ENCODE assay signal across 9 cellular contexts in genomic region chr7:74449809-74450397, GRCh38. TPM values are rescaled to one million over a fixed set of nuclear protein-coding genes. Genes with fewer than 3 reads are reported as not detected.
A peak's percentile ranks its signal among the peaks of the same experiment; 100 is the strongest.
DNase-seq lines count a peak whose midpoint lies in the region; ATAC-seq, FAIRE-seq and TF ChIP-seq lines count a peak whose summit lies in the region.
"Had no signal": no experiment of that assay in that cellular context is flagged by ENCODE, and none has a peak within 500 bp of the region (broad histone marks: within the 10 kb centered on the region; RNA-seq: fewer than 3 reads in every experiment).

No MANE protein-coding gene starts in this region.

- DNase-seq in Ammon's horn (ENCODE audit: low spot score) (peak; percentile 62), H9 (peak; percentile 91), RKO (ENCODE audit: low spot score) (peak; percentile 60), frontal cortex (ENCODE audit: low spot score in 2 of 2) (peak; percentile 63 to 68), trophoblast cell (peak; percentile 29 to 77), aorta (peak in 1 of 2 donors; percentile 55)
- peak; percentile 26 to 45 for DNase-seq in activated T-helper 1 cell treated with anti-CD3 and anti-CD28 coated beads, Interleukin-2, amount 50 U/mL, for 16 hours (ENCODE audit: low read depth in 1 of 2, low spot score in 1 of 2)

- H3K36me3 ChIP-seq in trophoblast cell (ENCODE audit: control insufficient read depth in 1 of 2, insufficient read depth in 2 of 2, low read length in 2 of 2), result no peaks in the 10 kb centered on the region
- no peaks in the 10 kb centered on the region for H3K36me3 ChIP-seq in aorta (ENCODE audit: control insufficient read depth in 1 of 2, insufficient read depth in 2 of 2, low read length in 1 of 2)

- H3K36me3 Mint-ChIP-seq in H9 (ENCODE audit: insufficient read depth in 1 of 3, low read depth in 3 of 3), result no peaks in the 10 kb centered on the region; a peak in 1 of 7 replicates

- H2BK12ac ChIP-seq in H9 (ENCODE audit: insufficient read length, low read depth, low read length) (no peak overlapping the region), trophoblast cell (ENCODE audit: low read length) (no peak overlapping the region)

- no peak for FAIRE-seq in frontal cortex (lab: Jason Lieb, UNC)

- H3K4me3 ChIP-seq in trophoblast cell (ENCODE audit: low read depth, low read length) (no peak overlapping the region), aorta (ENCODE audit: low read length in 2 of 2) (no peak overlapping the region)

- no peak overlapping the region for H3K14ac ChIP-seq in H9 (ENCODE audit: insufficient read depth, low read length)
- no peak overlapping the region for H3K14ac ChIP-seq in trophoblast cell (ENCODE audit: low read length)

- H3K4me2 ChIP-seq in H9 (ENCODE audit: insufficient read depth, insufficient read length, low read length), result no peak overlapping the region
- no peak overlapping the region for H3K4me2 ChIP-seq in trophoblast cell (ENCODE audit: low read length)

- H3K18ac ChIP-seq in H9 (ENCODE audit: insufficient read length, low read depth, low read length) (no peak overlapping the region), trophoblast cell (ENCODE audit: low read length) (no peak overlapping the region)

- H3K23ac ChIP-seq in H9 (ENCODE audit: insufficient read length, low read depth, low read length) (no peak overlapping the region), trophoblast cell (ENCODE audit: low read length) (no peak overlapping the region)

- H3K27me3 Mint-ChIP-seq in H9 (ENCODE audit: low read depth), result peaks cover 3% of the 10 kb centered on the region
- H3K27me3 Mint-ChIP-seq: stimulated activated naive CD8-positive, alpha-beta T cell treated with anti-CD3 and anti-CD28 coated beads, Interleukin-15, Interleukin-2, amounts not matched to agents 100 ng/mL and 50 ng/mL, for 24 hours had no signal

- H3K27me3 ChIP-seq in H9 (ENCODE audit: insufficient read depth, low read length) (no peaks in the 10 kb centered on the region), trophoblast cell (ENCODE audit: insufficient read depth, low read length) (no peaks in the 10 kb centered on the region), aorta (ENCODE audit: control insufficient read depth in 1 of 2, insufficient read depth in 2 of 2, low read length in 1 of 2) (no peaks in the 10 kb centered on the region)

- H3K79me2 ChIP-seq in H9 (ENCODE audit: insufficient read depth, low read length), result no peaks in the 10 kb centered on the region; the same call in 1 of the 2 replicates
- peaks cover 6% of the 10 kb centered on the region for H3K79me2 ChIP-seq in trophoblast cell (ENCODE audit: control insufficient read depth, insufficient read depth, low read length, poor library complexity)

- H3K27ac Mint-ChIP-seq in H9, result no peak overlapping the region; a peak in 2 of 7 replicates
- H3K27ac Mint-ChIP-seq: stimulated activated naive CD8-positive, alpha-beta T cell treated with anti-CD3 and anti-CD28 coated beads, Interleukin-15, Interleukin-2, amounts not matched to agents 100 ng/mL and 50 ng/mL, for 24 hours had no signal

- no peak overlapping the region for H4K91ac ChIP-seq in H9 (ENCODE audit: insufficient read length, low read depth, low read length)
- H4K91ac ChIP-seq in trophoblast cell (ENCODE audit: low read depth, low read length), result no peak overlapping the region

- H2BK5ac ChIP-seq in H9 (ENCODE audit: insufficient read length, low read length) (no peak overlapping the region), trophoblast cell (ENCODE audit: low read depth, low read length, poor library complexity) (no peak overlapping the region)

- intact Hi-C loops in aorta (cut with DNase I), result loop anchor here (5.0 to 10.0 kb wide), 4 partner anchors 55 to 125 kb away; no protein-coding TSS in a partner anchor

- H3K9me3 Mint-ChIP-seq in H9, result peaks cover 0 to 6% of the 10 kb centered on the region in 2 experiments; a peak in 3 of 5 replicates
- H3K9me3 Mint-ChIP-seq: stimulated activated naive CD8-positive, alpha-beta T cell treated with anti-CD3 and anti-CD28 coated beads, Interleukin-15, Interleukin-2, amounts not matched to agents 100 ng/mL and 50 ng/mL, for 24 hours had no signal

- H3T11ph ChIP-seq in H9 (ENCODE audit: low read length), result no peak overlapping the region

- no peak overlapping the region for H2BK120ac ChIP-seq in H9 (ENCODE audit: low read depth, low read length, poor library complexity, severe bottlenecking)
- no peak overlapping the region for H2BK120ac ChIP-seq in trophoblast cell (ENCODE audit: insufficient read depth, low read length, poor library complexity)

- H4K12ac ChIP-seq in trophoblast cell (ENCODE audit: low read depth, low read length), result no peak overlapping the region

- no peak overlapping the region for H3K9ac ChIP-seq in H9 (ENCODE audit: extremely low read depth, insufficient read length, low read length)
- no peak overlapping the region for H3K9ac ChIP-seq in trophoblast cell (ENCODE audit: low read length)

- ATAC-seq in aorta (ENCODE audit: low FRiP score) (peak; percentile 49), HG03025 (IDR thresholded peaks at IDR 0.05; ENCODE audit: low FRiP score, unreplicated experiment) (no peak)

- H3K4ac ChIP-seq in H9 (ENCODE audit: low read depth, low read length) (no peak overlapping the region), trophoblast cell (ENCODE audit: low read depth, low read length) (no peak overlapping the region)

- H3K4me1 Mint-ChIP-seq in H9, result peaks cover 7% of the 10 kb centered on the region in 2 experiments

- H2AK5ac ChIP-seq in H9 (ENCODE audit: insufficient read length, low read length) (no peak overlapping the region), trophoblast cell (ENCODE audit: low read length) (no peak overlapping the region)

- WGBS in H9 (ENCODE audit: extremely low coverage, insufficient read length, low lambda C conversion rate), result no CpG with 5 or more reads among the region's 15 CpGs
- WGBS in trophoblast cell (ENCODE audit: extremely low coverage, insufficient coverage, insufficient read length), result no CpG with 5 or more reads among the region's 15 CpGs
- 79 to 80% methylated on average over 15 of the region's 15 CpGs for WGBS in aorta, 2 donors

- no peak overlapping the region for H2BK15ac ChIP-seq in H9 (ENCODE audit: low read depth, low read length)

- H4K8ac ChIP-seq in H9 (replicated peaks; ENCODE audit: insufficient read length, low read depth, low read length), result no peak overlapping the region
- H4K8ac ChIP-seq in trophoblast cell (ENCODE audit: low read depth, low read length), result no peak overlapping the region

- peak; percentile 93 for TF ChIP-seq CTCF in H9 (conservative IDR thresholded peaks at IDR 0.05)

- no peaks in the 10 kb centered on the region for H4K20me1 ChIP-seq in H9 (ENCODE audit: control insufficient read depth, insufficient read depth, insufficient read length)

- H3K79me1 ChIP-seq in H9 (ENCODE audit: insufficient read depth, low read depth, low read length, poor library complexity, severe bottlenecking), result peaks cover under 1% of the 10 kb centered on the region
- H3K79me1 ChIP-seq in trophoblast cell (ENCODE audit: low read length), result peaks cover 15% of the 10 kb centered on the region

- H2AFZ ChIP-seq in H9 (ENCODE audit: low read length) (no peak overlapping the region), trophoblast cell (ENCODE audit: insufficient read depth, low read length, poor library complexity) (no peak overlapping the region)

- H3K9me3 ChIP-seq in H9 (ENCODE audit: control insufficient read depth, low read depth, low read length) (no peaks in the 10 kb centered on the region), trophoblast cell (ENCODE audit: insufficient read depth, low read depth, low read length) (peaks cover 2% of the 10 kb centered on the region), aorta (ENCODE audit: control insufficient read depth, low read length) (no peaks in the 10 kb centered on the region)

- no peak overlapping the region for H2BK20ac ChIP-seq in H9 (ENCODE audit: low read depth, low read length, poor library complexity, severe bottlenecking)

- H3K23me2 ChIP-seq in H9 (ENCODE audit: insufficient read length, low read depth, low read length, poor library complexity, severe bottlenecking), result no peaks in the 10 kb centered on the region

- H3K4me3 Mint-ChIP-seq in H9, result no peak overlapping the region
- H3K4me3 Mint-ChIP-seq: stimulated activated naive CD8-positive, alpha-beta T cell treated with anti-CD3 and anti-CD28 coated beads, Interleukin-15, Interleukin-2, amounts not matched to agents 100 ng/mL and 50 ng/mL, for 24 hours had no signal

- no peak overlapping the region for H4K5ac ChIP-seq in H9 (ENCODE audit: insufficient read length, low read depth, low read length)

- H3K27ac ChIP-seq in H9 (ENCODE audit: insufficient read length, low read depth, low read length) (no peak overlapping the region), trophoblast cell (ENCODE audit: low read depth, low read length) (no peak overlapping the region), aorta (ENCODE audit: low read depth in 1 of 2, low read length in 2 of 2) (no peak overlapping the region)

- no peak overlapping the region for H3K56ac ChIP-seq in H9 (ENCODE audit: insufficient read length, low read depth, low read length)

- H3K4me1 ChIP-seq in H9 (ENCODE audit: insufficient read depth, low read length) (no peaks in the 10 kb centered on the region; the same call in 1 of the 2 replicates), trophoblast cell (ENCODE audit: control insufficient read depth in 1 of 2, insufficient read depth in 2 of 2, low read length in 2 of 2) (peaks cover 2 to 6% of the 10 kb centered on the region in 2 experiments), aorta (ENCODE audit: control insufficient read depth in 1 of 2, insufficient read depth in 2 of 2, low read length in 2 of 2) (no peaks in the 10 kb centered on the region)

RNA-seq across cellular contexts. Expression of gene GTF2IRD1, which starts 3.8 kb away (rescaled TPM):
- total RNA-seq in H9 (2021) (34.3 and 39.9 TPM in 2 replicates), frontal cortex (19.2 TPM), aorta (10 to 100 TPM; 10.3 to 11.5 TPM)
- 20.3 and 24.6 TPM in 2 replicates for polyA plus RNA-seq in trophoblast cell (2013)
- polyA plus RNA-seq in aorta, result 1 to 10 TPM; 4.3 to 4.8 TPM
